ENCODE assay signal across 8 cellular contexts in genomic region chr12:2291182-2291832, GRCh38.
DNase-seq lines count a peak whose midpoint lies in the region; ATAC-seq and TF ChIP-seq lines count a peak whose summit lies in the region.

No MANE protein-coding gene starts in this region.

- TF ChIP-seq POLR2A in thyroid gland (IDR thresholded peaks at IDR 0.05), result no peak

- POLR2A ChIA-PET in BJ (lab: Charles Lee), result no interaction called here

- TF ChIP-seq CTCF in BJ (IDR thresholded peaks at IDR 0.05; ENCODE audit: insufficient read depth, low read depth, low read length) (peak; percentile 60), GM12874 (IDR thresholded peaks at IDR 0.05; ENCODE audit: insufficient read depth, low read depth, low read length) (peak; percentile 78), thyroid gland (IDR thresholded peaks at IDR 0.05) (peak; percentile 13 to 74 (median 44))

- intact Hi-C loops in left colon (cut with DNase I, micrococcal nuclease), result no loop called here
- intact Hi-C loops in thyroid gland (cut with DNase I), result no loop called here
- intact Hi-C loops in posterior cingulate gyrus (cut with DNase I), result no loop called here

- H3K36me3 ChIP-seq in BJ (ENCODE audit: control insufficient read depth, insufficient read depth, low read length) (no peaks in the 10 kb centered on the region), thyroid gland (no peaks in the 10 kb centered on the region)

- H3K4me1 ChIP-seq in thyroid gland, result peaks cover 0 to 8% of the 10 kb centered on the region in 2 donors

- CTCF ChIA-PET in BJ (lab: Yijun Ruan, JAX), result interaction anchor here (0.9 to 1.8 kb wide), 7 partner anchors 10 to 254 kb away, joined by 3 to 7 read pairs (median 4); no protein-coding TSS in a partner anchor

- 67 to 69% methylated on average over 15 of the region's 15 CpGs for WGBS in thyroid gland, 2 donors

- H3K27ac ChIP-seq in thyroid gland, result no peak overlapping the region

- DNase-seq in BJ (ENCODE audit: low read depth) (no peak), NCI-H510A treated with DMSO at 0.1 percent for 48 hours (lab: John Stamatoyannopoulos, UW) (peak; percentile 57), amniotic epithelial cell (ENCODE audit: low read depth) (peak; percentile 51), left colon (no peak), thyroid gland (no peak), posterior cingulate gyrus (no peak), hippocampal formation (lab: John Stamatoyannopoulos, UW) (no peak)

- H3K9me3 ChIP-seq in thyroid gland, result no peaks in the 10 kb centered on the region

- ATAC-seq in left colon, result peak; percentile 73

- no peak overlapping the region for H3K4me3 ChIP-seq in BJ (ENCODE audit: low read depth, low read length)
- H3K4me3 ChIP-seq in thyroid gland (replicated peaks in 1 of 3), result no peak overlapping the region

- H3K27me3 ChIP-seq in BJ (ENCODE audit: control insufficient read depth, insufficient read depth, low read length) (no peaks in the 10 kb centered on the region), thyroid gland (no peaks in the 10 kb centered on the region)

Comparison
In these comparisons a context has a peak if more than half of its experiments do, and no peak if none do; other contexts are left out.
1. DNase-seq: peak in NCI-H510A treated with DMSO at 0.1 percent for 48 hours (single experiment) and amniotic epithelial cell (single experiment); none in BJ (single experiment), left colon (0 of 2), thyroid gland (0 of 2), posterior cingulate gyrus (0 of 10) and hippocampal formation (0 of 2).
2. Peak in every context shown above with its lines, with median percentiles within 50 percentile points of each other: CTCF ChIP-seq.